Comparison of ENCODE assay signal across 18 cellular contexts in the genomic region with DNA sequence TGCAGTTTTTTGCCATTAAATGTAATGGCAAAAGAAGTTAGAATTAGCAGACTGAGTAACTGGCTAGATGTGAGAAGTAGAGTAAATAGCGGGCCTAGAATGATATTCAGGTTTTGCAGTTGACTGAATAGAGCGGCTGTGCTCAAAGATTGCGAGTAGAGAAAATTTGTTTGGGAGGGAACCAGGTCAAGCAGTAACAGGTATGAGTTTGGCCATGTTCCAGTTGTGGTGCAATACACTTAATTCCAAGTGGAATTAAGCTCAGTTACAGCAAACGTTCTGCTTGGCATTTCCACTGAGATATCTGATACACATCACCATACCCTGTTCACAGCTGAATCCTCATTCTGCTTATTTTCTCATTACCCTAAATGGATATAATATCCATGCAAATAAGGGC.
DNase-seq lines count a peak whose midpoint lies in the region; ATAC-seq and TF ChIP-seq lines count a peak whose summit lies in the region.
"Had no signal": no experiment of that assay in that cellular context is flagged by ENCODE, and none has a peak within 500 bp of the region (broad histone marks: within the 10 kb centered on the region; RNA-seq: fewer than 3 reads in every experiment).

No MANE protein-coding gene starts in this region.

- 47% methylated on average over 4 of the region's 4 CpGs for WGBS in prostate gland
- whole genome bisulfite sequencing in transverse colon (ENCODE audit: low coverage in 1 of 2), 2 donors = 79% methylated on average over 4 of the region's 4 CpGs

- no peak overlapping the region for H3K4me3 ChIP-seq in prostate gland
- no peak overlapping the region for H3K4me3 ChIP-seq in brain microvascular endothelial cell (ENCODE audit: low read depth, low read length)
- H3K4me3 ChIP-seq in transverse colon = no peak overlapping the region
- H3K4me3 ChIP-seq: SK-N-MC had no signal

- H3K4me1 Mint-ChIP-seq in T-helper 17 cell = no peaks in the 10 kb centered on the region
- H3K4me1 Mint-ChIP-seq: B cell had no signal

- no peaks in the 10 kb centered on the region for H3K36me3 ChIP-seq in prostate gland
- H3K36me3 ChIP-seq in brain microvascular endothelial cell (replicated peaks) = no peaks in the 10 kb centered on the region
- no peaks in the 10 kb centered on the region for H3K36me3 ChIP-seq in transverse colon

- H3K4me1 ChIP-seq in prostate gland (replicated peaks) (no peaks in the 10 kb centered on the region), transverse colon (no peaks in the 10 kb centered on the region)

- DNase-seq in NCI-H345 (lab: John Stamatoyannopoulos, UW) = peak; percentile 3
- no peak for DNase-seq in NCI-H345 treated with DMSO at 0.1 percent for 48 hours (lab: John Stamatoyannopoulos, UW; ENCODE audit: unreplicated experiment)
- peak; percentile 30 for DNase-seq in NCI-H526 treated with DMSO at 0.1 percent for 48 hours (lab: John Stamatoyannopoulos, UW)
- DNase-seq in epithelial cell of prostate (ENCODE audit: low read depth, low spot score) = peak; percentile 5
- DNase-seq in prostate gland (ENCODE audit: low spot score) = peak; percentile 14
- no peak for DNase-seq in brain microvascular endothelial cell
- DNase-seq in T-helper 17 cell = no peak
- no peak for DNase-seq in transverse colon
- DNase-seq: DMS 273 treated with DMSO at 0.1 percent for 48 hours, DND-41, NCI-H2107, NCI-H446 treated with DMSO at 0.1 percent for 48 hours, NCI-H82 had no signal

- no peak overlapping the region for H3K27ac ChIP-seq in epithelial cell of prostate
- H3K27ac ChIP-seq in prostate gland = no peak overlapping the region
- no peak overlapping the region for H3K27ac ChIP-seq in brain microvascular endothelial cell
- H3K27ac ChIP-seq in transverse colon = no peak overlapping the region
- H3K27ac ChIP-seq: KMS-11, SK-N-MC had no signal

- no peaks in the 10 kb centered on the region for H3K27me3 Mint-ChIP-seq in T-helper 17 cell
- H3K27me3 Mint-ChIP-seq: B cell had no signal

- in situ Hi-C loops in brain microvascular endothelial cell (cut with HindIII; ENCODE audit: low pct_ligation_motif_present, low sequenced_read_pairs) = no loop called here
- in situ Hi-C loops in transverse colon (cut with MboI; ENCODE audit: low pct_ligation_motif_present in 1 of 4, low pct_unique_long_range_greater_than_20kb in 1 of 4, low sequenced_read_pairs in 3 of 4) = no loop called here

- H3K27ac Mint-ChIP-seq in T-helper 17 cell = no peak overlapping the region
- H3K27ac Mint-ChIP-seq: B cell had no signal

- no peak overlapping the region for H3K4me3 Mint-ChIP-seq in T-helper 17 cell
- H3K4me3 Mint-ChIP-seq: B cell had no signal

- intact Hi-C loops in prostate gland (cut with DNase I) (no loop called here), transverse colon (cut with DNase I; ENCODE audit: low total_unique reads) (no loop called here)

- no peak for TF ChIP-seq EP300 in transverse colon (IDR thresholded peaks at IDR 0.05; ENCODE audit: low read depth)

- TF ChIP-seq CTCF in prostate gland (IDR thresholded peaks at IDR 0.05) (no peak), brain microvascular endothelial cell (IDR thresholded peaks at IDR 0.05; ENCODE audit: low read depth, low read length, missing control alignments) (no peak), transverse colon (IDR thresholded peaks at IDR 0.05) (no peak)

- TF ChIP-seq POLR2A in prostate gland (IDR thresholded peaks at IDR 0.05) (no peak), transverse colon (IDR thresholded peaks at IDR 0.05) (no peak)

- no peak for ATAC-seq in T-helper 17 cell
- ATAC-seq: Panc1, Right ventricle myocardium inferior had no signal

- H3K27me3 ChIP-seq in prostate gland (replicated peaks; ENCODE audit: insufficient read depth) (no peaks in the 10 kb centered on the region), brain microvascular endothelial cell (replicated peaks) (no peaks in the 10 kb centered on the region), transverse colon (no peaks in the 10 kb centered on the region)

- H3K36me3 Mint-ChIP-seq in T-helper 17 cell (ENCODE audit: low read depth) = no peaks in the 10 kb centered on the region

- H3K9me3 ChIP-seq in prostate gland (no peaks in the 10 kb centered on the region), T-helper 17 cell (ENCODE audit: control insufficient read depth, low read length, poor library complexity, severe bottlenecking) (no peaks in the 10 kb centered on the region), transverse colon (peaks cover 8 to 16% of the 10 kb centered on the region in 2 donors)

Comparison
In these comparisons a context has a peak if more than half of its experiments do, and no peak if none do; other contexts are left out.
1. DNase-seq: peak in NCI-H345 (single experiment), NCI-H526 treated with DMSO at 0.1 percent for 48 hours (single experiment), epithelial cell of prostate (single experiment) and prostate gland (single experiment); none in NCI-H345 treated with DMSO at 0.1 percent for 48 hours (single experiment), brain microvascular endothelial cell (single experiment), T-helper 17 cell (0 of 3) and transverse colon (single experiment).